ENCODE assay signal across 20 cellular contexts in the genomic region with DNA sequence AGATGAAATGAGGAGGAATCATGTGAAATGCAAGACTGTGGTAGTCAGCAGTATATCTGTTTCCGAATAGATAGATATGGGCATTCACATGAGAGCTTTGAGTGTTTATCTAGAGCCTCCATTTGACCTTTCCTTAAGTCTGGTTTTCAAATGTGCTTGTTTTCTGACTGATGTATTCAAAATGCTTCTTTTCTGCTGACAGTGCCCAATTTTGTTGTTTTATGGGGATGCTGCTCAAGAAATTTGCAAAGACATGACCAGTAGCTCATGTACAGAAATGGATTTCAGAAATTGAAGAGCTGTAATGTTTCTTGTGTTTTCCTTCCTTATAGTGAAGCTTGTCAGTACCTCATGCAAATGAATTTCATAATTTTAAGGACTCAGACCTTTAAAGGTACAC.
A peak's percentile ranks its signal among the peaks of the same experiment; 100 is the strongest.
DNase-seq lines count a peak whose midpoint lies in the region; ATAC-seq, FAIRE-seq and TF ChIP-seq lines count a peak whose summit lies in the region.
"Had no signal": no experiment of that assay in that cellular context is flagged by ENCODE, and none has a peak within 500 bp of the region (broad histone marks: within the 10 kb centered on the region; RNA-seq: fewer than 3 reads in every experiment).

No MANE protein-coding gene starts in this region.

- TF ChIP-seq POLR2A in A549 (IDR thresholded peaks at IDR 0.05; ENCODE audit: low read length) (no peak), K562 (conservative IDR thresholded peaks at IDR 0.05) (no peak)

- no peaks in the 10 kb centered on the region for H3K36me3 ChIP-seq in K562 (ENCODE audit: control insufficient read depth, insufficient read depth, low read length)
- H3K36me3 ChIP-seq in neuronal stem cell (replicated peaks in 1 of 2; ENCODE audit: control insufficient read depth in 2 of 2, insufficient read depth in 2 of 2, low read length in 2 of 2): no peaks in the 10 kb centered on the region
- H3K36me3 ChIP-seq: BLaER1 had no signal

- DNase-seq in DMS 273 (lab: John Stamatoyannopoulos, UW; ENCODE audit: unreplicated experiment): peak; percentile 14
- no peak for DNase-seq in DMS 273 treated with DMSO at 0.1 percent for 48 hours (lab: John Stamatoyannopoulos, UW)
- no peak for DNase-seq in A549 (ENCODE audit: low read depth in 1 of 2, low spot score in 1 of 2)
- no peak for DNase-seq in K562 (ENCODE audit: extremely low read depth in 1 of 4, low spot score in 3 of 4)
- DNase-seq in neuronal stem cell (ENCODE audit: low spot score): no peak
- DNase-seq in T-helper 1 cell: no peak
- no peak for DNase-seq in activated CD4-positive, alpha-beta memory T cell treated with anti-CD3 and anti-CD28 coated beads for 36 hours
- DNase-seq: CD4-positive, alpha-beta memory T cell; DMS53; DND-41; EL; HCEC 1CT; KG1 had no signal

- no peaks in the 10 kb centered on the region for H3K27me3 Mint-ChIP-seq in activated CD4-positive, alpha-beta memory T cell treated with anti-CD3 and anti-CD28 coated beads for 36 hours
- H3K27me3 Mint-ChIP-seq: IgD-negative memory B cell had no signal

- no peaks in the 10 kb centered on the region for H3K79me2 ChIP-seq in K562 (ENCODE audit: control insufficient read depth, insufficient read depth, low read length)

- no peak overlapping the region for H4K91ac ChIP-seq in neuronal stem cell (ENCODE audit: low read depth, low read length, poor library complexity)

- in situ Hi-C loops in K562 (cut with MboI): no loop called here

- H3K27me3 ChIP-seq in K562 (ENCODE audit: control insufficient read depth in 2 of 2, insufficient read depth in 2 of 2, low read length in 2 of 2) (no peaks in the 10 kb centered on the region), neuronal stem cell (ENCODE audit: control insufficient read depth in 3 of 3, insufficient read depth in 3 of 3, low read depth in 1 of 3, low read length in 3 of 3) (no peaks in the 10 kb centered on the region)
- H3K27me3 ChIP-seq: BLaER1 had no signal

- H2AK5ac ChIP-seq in neuronal stem cell (ENCODE audit: low read depth, low read length): no peak overlapping the region

- TF ChIP-seq RAD21 in A549 (conservative IDR thresholded peaks at IDR 0.05 in 1 of 2, IDR thresholded peaks at IDR 0.05 in 1 of 2): no peak
- no peak for TF ChIP-seq RAD21 in K562 (CRISPR knock-in tag; conservative IDR thresholded peaks at IDR 0.05 in 1 of 2, IDR thresholded peaks at IDR 0.05 in 1 of 2)

- no TSS peak for BruUV-seq in K562 (replicated peaks; lab: Mats Ljungman, UMichigan)

- TF ChIP-seq CTCF in A549 (IDR thresholded peaks at IDR 0.05) (no peak), K562 (IDR thresholded peaks at IDR 0.05 in 2 of 3, conservative IDR thresholded peaks at IDR 0.05 in 1 of 3; ENCODE audit: insufficient read depth in 2 of 3, low read depth in 1 of 3, low read length in 3 of 3) (no peak)

- H2BK120ac ChIP-seq in neuronal stem cell (ENCODE audit: low read depth, low read length): no peak overlapping the region

- no peak overlapping the region for H3K14ac ChIP-seq in neuronal stem cell (ENCODE audit: low read length)

- FAIRE-seq in A549 (lab: Jason Lieb, UNC) (no peak), K562 (lab: Jason Lieb, UNC) (no peak)
- FAIRE-seq: GM12878, H54 had no signal

- no peak overlapping the region for H3K23ac ChIP-seq in neuronal stem cell (ENCODE audit: low read depth, low read length, poor library complexity)

- no peak overlapping the region for H3K4me3 ChIP-seq in A549
- no peak overlapping the region for H3K4me3 ChIP-seq in K562
- H3K4me3 ChIP-seq in neuronal stem cell (ENCODE audit: low read length in 2 of 2): no peak overlapping the region
- H3K4me3 ChIP-seq: BLaER1, GM12878 had no signal

- H3K9ac ChIP-seq in K562 (ENCODE audit: insufficient read depth in 1 of 2, low read depth in 2 of 2, low read length in 2 of 2): no peak overlapping the region
- no peak overlapping the region for H3K9ac ChIP-seq in neuronal stem cell (ENCODE audit: low read depth, low read length, poor library complexity)
- H3K9ac ChIP-seq: BLaER1 had no signal

- no peak overlapping the region for H3K4ac ChIP-seq in neuronal stem cell (ENCODE audit: low read length)

- no peaks in the 10 kb centered on the region for H3K4me1 ChIP-seq in A549
- H3K4me1 ChIP-seq in K562 (replicated peaks in 1 of 2; ENCODE audit: control insufficient read depth in 2 of 2, insufficient read depth in 2 of 2, low read length in 2 of 2): no peaks in the 10 kb centered on the region
- peaks cover 3 to 5% of the 10 kb centered on the region in 2 donors for H3K4me1 ChIP-seq in neuronal stem cell (ENCODE audit: control insufficient read depth in 2 of 2, insufficient read depth in 1 of 2, low read depth in 1 of 2, low read length in 2 of 2)
- H3K4me1 ChIP-seq: BLaER1 had no signal

- POLR2A ChIA-PET in A549 (lab: Yijun Ruan, JAX): no interaction called here
- POLR2A ChIA-PET in K562 (lab: Yijun Ruan, JAX): no interaction called here
- POLR2A ChIA-PET in activated CD4-positive, alpha-beta memory T cell treated with anti-CD3 and anti-CD28 coated beads for 36 hours (lab: Charles Lee): no interaction called here

- H4K8ac ChIP-seq in neuronal stem cell (ENCODE audit: low read depth, low read length): no peak overlapping the region

- no peaks in the 10 kb centered on the region for H3K9me3 ChIP-seq in A549
- H3K9me3 ChIP-seq in K562 (replicated peaks; ENCODE audit: control insufficient read depth, insufficient read depth, low read depth, low read length): no peaks in the 10 kb centered on the region
- peaks cover 0 to 2% of the 10 kb centered on the region in 2 donors for H3K9me3 ChIP-seq in neuronal stem cell (replicated peaks in 1 of 2; ENCODE audit: control insufficient read depth in 2 of 2, insufficient read depth in 1 of 2, low read depth in 1 of 2, low read length in 2 of 2)
- H3K9me3 ChIP-seq: BLaER1 had no signal

- 0% methylated on average over 1 of the region's 1 CpG for WGBS in A549 (ENCODE audit: missing lambda C conversion rate)
- WGBS in K562 (ENCODE audit: insufficient coverage, low coverage, missing lambda C conversion rate): 0% methylated on average over 1 of the region's 1 CpG
- no CpG with 5 or more reads among the region's 1 CpG for WGBS in neuronal stem cell (ENCODE audit: extremely low coverage in 2 of 2, insufficient read length in 2 of 2, insufficient replicate concordance in 1 of 2), 2 donors

- no peak overlapping the region for H3K27ac ChIP-seq in A549
- no peak overlapping the region for H3K27ac ChIP-seq in K562 (ENCODE audit: extremely low read depth, low read depth, low read length)
- H3K27ac ChIP-seq in neuronal stem cell (replicated peaks; ENCODE audit: low read length): no peak overlapping the region
- H3K27ac ChIP-seq: 22Rv1, BLaER1, HL-60 had no signal

- intact Hi-C loops in K562 (cut with micrococcal nuclease): no loop called here
- intact Hi-C loops in activated CD4-positive, alpha-beta memory T cell treated with anti-CD3 and anti-CD28 coated beads for 36 hours (cut with micrococcal nuclease): no loop called here

- no peaks in the 10 kb centered on the region for H3K4me1 Mint-ChIP-seq in activated CD4-positive, alpha-beta memory T cell treated with anti-CD3 and anti-CD28 coated beads for 36 hours (ENCODE audit: low read depth)
- H3K4me1 Mint-ChIP-seq: CD14-positive monocyte; CD4-positive, alpha-beta memory T cell; IgD-negative memory B cell had no signal

- H2AFZ ChIP-seq in K562 (ENCODE audit: low read depth, low read length) (no peak overlapping the region), neuronal stem cell (ENCODE audit: low read length) (peak overlapping the region; percentile 47)

- no peak overlapping the region for H2BK15ac ChIP-seq in neuronal stem cell (ENCODE audit: low read length)

- H3K36me3 Mint-ChIP-seq in activated CD4-positive, alpha-beta memory T cell treated with anti-CD3 and anti-CD28 coated beads for 36 hours: no peaks in the 10 kb centered on the region
- H3K36me3 Mint-ChIP-seq: CD14-positive monocyte; CD4-positive, alpha-beta memory T cell; IgD-negative memory B cell had no signal

- peaks cover 21% of the 10 kb centered on the region for H3K9me3 Mint-ChIP-seq in activated CD4-positive, alpha-beta memory T cell treated with anti-CD3 and anti-CD28 coated beads for 36 hours

- ATAC-seq in A549: no peak
- ATAC-seq in K562: no peak
- ATAC-seq: GM12878 had no signal

- H3K9me1 ChIP-seq in K562 (ENCODE audit: control insufficient read depth, insufficient read depth, low read length): no peaks in the 10 kb centered on the region

- no peaks in the 10 kb centered on the region for H4K20me1 ChIP-seq in K562 (replicated peaks; ENCODE audit: control insufficient read depth, insufficient read depth, low read length)
- H4K20me1 ChIP-seq: BLaER1 had no signal

- no peaks in the 10 kb centered on the region for H3K79me1 ChIP-seq in neuronal stem cell (ENCODE audit: low read depth, low read length)

- no peak overlapping the region for H3K4me3 Mint-ChIP-seq in activated CD4-positive, alpha-beta memory T cell treated with anti-CD3 and anti-CD28 coated beads for 36 hours
- H3K4me3 Mint-ChIP-seq: CD14-positive monocyte; CD4-positive, alpha-beta memory T cell; IgD-negative memory B cell had no signal

- no peak overlapping the region for H2BK12ac ChIP-seq in neuronal stem cell (ENCODE audit: low read length)

- no peak overlapping the region for H3K27ac Mint-ChIP-seq in activated CD4-positive, alpha-beta memory T cell treated with anti-CD3 and anti-CD28 coated beads for 36 hours
- H3K27ac Mint-ChIP-seq: CD14-positive monocyte; CD4-positive, alpha-beta memory T cell; IgD-negative memory B cell had no signal

- TF ChIP-seq EP300 in A549 (IDR thresholded peaks at IDR 0.05) (no peak), K562 (IDR thresholded peaks at IDR 0.05; ENCODE audit: low read length) (no peak)

- no peak overlapping the region for H3K4me2 ChIP-seq in A549
- H3K4me2 ChIP-seq in K562 (ENCODE audit: insufficient read depth, low read length): no peak overlapping the region
- no peak overlapping the region for H3K4me2 ChIP-seq in neuronal stem cell (ENCODE audit: insufficient read depth, low read length, poor library complexity, severe bottlenecking)
- H3K4me2 ChIP-seq: BLaER1 had no signal

- H2BK5ac ChIP-seq in neuronal stem cell (ENCODE audit: low read length): no peak overlapping the region

- CTCF ChIA-PET in A549 (lab: Yijun Ruan, JAX): no interaction called here
- CTCF ChIA-PET in K562 (lab: Yijun Ruan, JAX; ENCODE audit: low intra/inter-chr PET ratio): no interaction called here
- CTCF ChIA-PET in activated CD4-positive, alpha-beta memory T cell treated with anti-CD3 and anti-CD28 coated beads for 36 hours (lab: Charles Lee): no interaction called here

- no peak overlapping the region for H3K18ac ChIP-seq in neuronal stem cell (ENCODE audit: low read length)

TF ChIP-seq in A549, 52 proteins besides CTCF, POLR2A, EP300 and RAD21 (continues in another document):
- TF ChIP-seq MAFK (IDR thresholded peaks at IDR 0.05; ENCODE audit: partially characterized antibody) (peak; percentile 65), HOXA7 (CRISPR knock-in tag; IDR thresholded peaks at IDR 0.05) (no peak), CHD2 (IDR thresholded peaks at IDR 0.05; ENCODE audit: low read length, partially characterized antibody) (no peak)

TF ChIP-seq in K562, 482 proteins besides CTCF, POLR2A, EP300 and RAD21 (continues in another document):
- peak; percentile 31; the same call in 1 of the 2 replicates for TF ChIP-seq ZNF316 (IDR thresholded peaks at IDR 0.05)
- TF ChIP-seq CEBPB (tag; IDR thresholded peaks at IDR 0.05): no peak
